ENCODE assay signal across 13 cellular contexts in genomic region chr5:150670961-150671337, GRCh38. TPM values are rescaled to one million over a fixed set of nuclear protein-coding genes. Genes with fewer than 3 reads are reported as not detected.
DNase-seq lines count a peak whose midpoint lies in the region; ATAC-seq and TF ChIP-seq lines count a peak whose summit lies in the region.
"Had no signal": no experiment of that assay in that cellular context is flagged by ENCODE, and none has a peak within 500 bp of the region (broad histone marks: within the 10 kb centered on the region; RNA-seq: fewer than 3 reads in every experiment).

No MANE protein-coding gene starts in this region.

- H4K20me1 ChIP-seq in hepatocyte (ENCODE audit: insufficient read depth, poor library complexity, severe bottlenecking): no peaks in the 10 kb centered on the region

- H4K91ac ChIP-seq in trophoblast cell (ENCODE audit: low read depth, low read length): peak overlapping the region; percentile 93

- H3K9me2 ChIP-seq in hepatocyte (replicated peaks; ENCODE audit: insufficient read depth): no peaks in the 10 kb centered on the region

- H3K4me3 ChIP-seq in HUES48 (ENCODE audit: low read depth, low read length) (peak overlapping the region; percentile 81), hepatocyte (no peak overlapping the region), trophoblast cell (ENCODE audit: low read depth, low read length) (no peak overlapping the region), Caco-2 (ENCODE audit: low read depth, low read length) (no peak overlapping the region)

- H3K4me1 Mint-ChIP-seq in activated CD4-positive, alpha-beta T cell treated with anti-CD3 and anti-CD28 coated beads, Interleukin-2, amount 10 ng/mL, durations not matched to agents 7 days and 5 days: peaks cover 8% of the 10 kb centered on the region
- no peaks in the 10 kb centered on the region for H3K4me1 Mint-ChIP-seq in Caco-2 (ENCODE audit: low read depth, unreplicated experiment)

- H3K4me2 ChIP-seq in hepatocyte (peak overlapping the region; percentile 99), trophoblast cell (ENCODE audit: low read length) (peak overlapping the region; percentile 84)

- H3K27ac Mint-ChIP-seq in activated CD4-positive, alpha-beta T cell treated with anti-CD3 and anti-CD28 coated beads, Interleukin-2, amount 10 ng/mL, durations not matched to agents 7 days and 5 days: no peak overlapping the region
- no peak overlapping the region for H3K27ac Mint-ChIP-seq in Caco-2 (ENCODE audit: unreplicated experiment)

- no peak for DNase-seq in activated CD4-positive, alpha-beta T cell treated with anti-CD3 and anti-CD28 coated beads, Interleukin-2, amount 10 ng/mL, durations not matched to agents 7 days and 5 days
- DNase-seq in activated CD4-positive, alpha-beta T cell treated with anti-CD3 and anti-CD28 coated beads for 4 hours: no peak
- DNase-seq in hepatocyte (ENCODE audit: low spot score) (no peak), trophoblast cell (no peak), NCI-H2196 (lab: John Stamatoyannopoulos, UW; ENCODE audit: unreplicated experiment) (no peak), Caco-2 (no peak)
- DNase-seq: NCI-H1105, small intestine, tibial artery had no signal

- H3K79me2 ChIP-seq in hepatocyte (no peaks in the 10 kb centered on the region), trophoblast cell (ENCODE audit: control insufficient read depth, insufficient read depth, low read length, poor library complexity) (peaks cover 11% of the 10 kb centered on the region)

- no peak for ATAC-seq in HG02885 (IDR thresholded peaks at IDR 0.05; ENCODE audit: poor library complexity, unreplicated experiment)

- no peak overlapping the region for H2BK120ac ChIP-seq in trophoblast cell (ENCODE audit: insufficient read depth, low read length, poor library complexity)

- H4K8ac ChIP-seq in trophoblast cell (ENCODE audit: low read depth, low read length): no peak overlapping the region

- H2AFZ ChIP-seq in hepatocyte (peak overlapping the region; percentile 93), trophoblast cell (ENCODE audit: insufficient read depth, low read length, poor library complexity) (no peak overlapping the region)

- H2BK5ac ChIP-seq in trophoblast cell (ENCODE audit: low read depth, low read length, poor library complexity): no peak overlapping the region

- H3K23ac ChIP-seq in trophoblast cell (ENCODE audit: low read length): no peak overlapping the region

- H3K27me3 ChIP-seq in HUES48 (ENCODE audit: control insufficient read depth, insufficient read depth, low read length): no peaks in the 10 kb centered on the region
- H3K27me3 ChIP-seq in hepatocyte: peaks cover 17% of the 10 kb centered on the region
- no peaks in the 10 kb centered on the region for H3K27me3 ChIP-seq in trophoblast cell (ENCODE audit: insufficient read depth, low read length)
- H3K27me3 ChIP-seq in Caco-2 (replicated peaks; ENCODE audit: control insufficient read depth, insufficient read depth, low read length): no peaks in the 10 kb centered on the region

- H3K27ac ChIP-seq in HUES48 (ENCODE audit: low read depth, low read length): peak overlapping the region; percentile 8
- no peak overlapping the region for H3K27ac ChIP-seq in hepatocyte
- H3K27ac ChIP-seq in trophoblast cell (ENCODE audit: low read depth, low read length): no peak overlapping the region

- H3K36me3 Mint-ChIP-seq in activated CD4-positive, alpha-beta T cell treated with anti-CD3 and anti-CD28 coated beads, Interleukin-2, amount 10 ng/mL, durations not matched to agents 7 days and 5 days (ENCODE audit: low read depth): no peaks in the 10 kb centered on the region
- H3K36me3 Mint-ChIP-seq in Caco-2 (ENCODE audit: insufficient read depth, unreplicated experiment): no peaks in the 10 kb centered on the region

- no TSS peak for BruUV-seq in Caco-2 (replicated peaks; lab: Mats Ljungman, UMichigan)

- H3K36me3 ChIP-seq in HUES48 (ENCODE audit: control insufficient read depth, insufficient read depth, low read length) (peaks cover 13% of the 10 kb centered on the region), hepatocyte (replicated peaks; ENCODE audit: insufficient read depth, low read depth) (no peaks in the 10 kb centered on the region), trophoblast cell (ENCODE audit: control insufficient read depth in 1 of 2, insufficient read depth in 2 of 2, low read length in 2 of 2) (no peaks in the 10 kb centered on the region), Caco-2 (ENCODE audit: control insufficient read depth, insufficient read depth, low read length) (no peaks in the 10 kb centered on the region)
- H3K36me3 ChIP-seq: tibial artery had no signal

- H3K9ac ChIP-seq in HUES48 (ENCODE audit: low read depth, low read length) (peak overlapping the region; percentile 40; the same call in 1 of the 2 replicates), trophoblast cell (ENCODE audit: low read length) (no peak overlapping the region)

- CTCF ChIA-PET in activated CD4-positive, alpha-beta T cell treated with anti-CD3 and anti-CD28 coated beads, Interleukin-2, amount 10 ng/mL, durations not matched to agents 7 days and 5 days (lab: Charles Lee): interaction anchor here (1.1 to 1.8 kb wide), 3 partner anchors 12 to 172 kb away, joined by 3 to 5 read pairs (median 4); no protein-coding TSS in a partner anchor
- CTCF ChIA-PET in Caco-2 (lab: Charles Lee): no interaction called here

- TF ChIP-seq CTCF in hepatocyte (IDR thresholded peaks at IDR 0.05; ENCODE audit: poor library complexity) (no peak), Caco-2 (IDR thresholded peaks at IDR 0.05; ENCODE audit: insufficient read depth in 1 of 2, low read depth in 1 of 2, low read length in 1 of 2, severe bottlenecking in 1 of 2, unreplicated experiment in 1 of 2) (no peak)

- H3K4me1 ChIP-seq in HUES48 (ENCODE audit: control insufficient read depth, insufficient read depth, low read length) (peaks cover 15% of the 10 kb centered on the region), hepatocyte (ENCODE audit: insufficient read depth) (peaks cover 8% of the 10 kb centered on the region), trophoblast cell (ENCODE audit: control insufficient read depth in 1 of 2, insufficient read depth in 2 of 2, low read length in 2 of 2) (peaks cover 16 to 31% of the 10 kb centered on the region in 2 experiments), Caco-2 (no peaks in the 10 kb centered on the region)

- H3K79me1 ChIP-seq in trophoblast cell (ENCODE audit: low read length): peaks cover 24% of the 10 kb centered on the region

- no peak overlapping the region for H2AK5ac ChIP-seq in trophoblast cell (ENCODE audit: low read length)

- H3K4ac ChIP-seq in trophoblast cell (ENCODE audit: low read depth, low read length): no peak overlapping the region

- no peak overlapping the region for H3K14ac ChIP-seq in trophoblast cell (ENCODE audit: low read length)

- no peaks in the 10 kb centered on the region for H3K9me3 Mint-ChIP-seq in activated CD4-positive, alpha-beta T cell treated with anti-CD3 and anti-CD28 coated beads, Interleukin-2, amount 10 ng/mL, durations not matched to agents 7 days and 5 days
- no peaks in the 10 kb centered on the region for H3K9me3 Mint-ChIP-seq in Caco-2 (ENCODE audit: unreplicated experiment)

- peaks cover 24% of the 10 kb centered on the region for H3K27me3 Mint-ChIP-seq in activated CD4-positive, alpha-beta T cell treated with anti-CD3 and anti-CD28 coated beads, Interleukin-2, amount 10 ng/mL, durations not matched to agents 7 days and 5 days
- H3K27me3 Mint-ChIP-seq in Caco-2 (ENCODE audit: insufficient read depth, unreplicated experiment): no peaks in the 10 kb centered on the region

- H2BK12ac ChIP-seq in trophoblast cell (ENCODE audit: low read length): no peak overlapping the region

- WGBS in hepatocyte (ENCODE audit: low lambda C conversion rate, missing lambda C conversion rate): 57% methylated on average over 2 of the region's 2 CpGs
- no CpG with 5 or more reads among the region's 2 CpGs for WGBS in trophoblast cell (ENCODE audit: extremely low coverage, insufficient coverage, insufficient read length)

- no peak overlapping the region for H4K12ac ChIP-seq in trophoblast cell (ENCODE audit: low read depth, low read length)

- H3K9me3 ChIP-seq in HUES48 (ENCODE audit: control insufficient read depth, insufficient read depth, low read length) (no peaks in the 10 kb centered on the region), hepatocyte (ENCODE audit: low read depth) (no peaks in the 10 kb centered on the region), trophoblast cell (ENCODE audit: insufficient read depth, low read depth, low read length) (no peaks in the 10 kb centered on the region), Caco-2 (no peaks in the 10 kb centered on the region)
- H3K9me3 ChIP-seq: tibial artery had no signal

- POLR2A ChIA-PET in activated CD4-positive, alpha-beta T cell treated with anti-CD3 and anti-CD28 coated beads, Interleukin-2, amount 10 ng/mL, durations not matched to agents 7 days and 5 days (lab: Charles Lee): no interaction called here
- POLR2A ChIA-PET in Caco-2 (lab: Charles Lee): no interaction called here

- no peak overlapping the region for H3K18ac ChIP-seq in trophoblast cell (ENCODE audit: low read length)

- intact Hi-C loops in Caco-2 (cut with micrococcal nuclease; ENCODE audit: unreplicated experiment): no loop called here

- peak overlapping the region; percentile 28 for H3K4me3 Mint-ChIP-seq in activated CD4-positive, alpha-beta T cell treated with anti-CD3 and anti-CD28 coated beads, Interleukin-2, amount 10 ng/mL, durations not matched to agents 7 days and 5 days
- no peak overlapping the region for H3K4me3 Mint-ChIP-seq in Caco-2 (ENCODE audit: unreplicated experiment)

RNA-seq across cellular contexts. Expression of gene MYOZ3, which starts 9.9 kb away (rescaled TPM):
- under 1 TPM in 1 of 2 experiments, not detected in 1; 0.05 TPM for total RNA-seq in activated CD4-positive, alpha-beta T cell treated with anti-CD3 and anti-CD28 coated beads, Interleukin-2, amount 10 ng/mL, durations not matched to agents 7 days and 5 days
- 0.92 and 1.1 TPM in 2 replicates for total RNA-seq in hepatocyte
- 0.83 and 1.8 TPM in 2 replicates for polyA plus RNA-seq in hepatocyte
- polyA plus RNA-seq in trophoblast cell (2013): 9.5 and 10.0 TPM in 2 replicates
- total RNA-seq in Caco-2 (2022): not detected in 2 replicates
- total RNA-seq: H4, NCI-H460 had no signal

RNA-seq across cellular contexts. Expression of gene RBM22, which starts 29.9 kb away (rescaled TPM):
- 10 to 100 TPM; 61.9 to 65.6 TPM for total RNA-seq in activated CD4-positive, alpha-beta T cell treated with anti-CD3 and anti-CD28 coated beads, Interleukin-2, amount 10 ng/mL, durations not matched to agents 7 days and 5 days
- total RNA-seq in hepatocyte (39.3 and 42.6 TPM in 2 replicates), Caco-2 (2022) (55.3 TPM in 2 replicates)
- 32.9 and 38.6 TPM in 2 replicates for polyA plus RNA-seq in hepatocyte
- 50.4 and 51.3 TPM in 2 replicates for polyA plus RNA-seq in trophoblast cell (2013)

RNA-seq across cellular contexts. Expression of gene SYNPO, which starts 30.5 kb away (rescaled TPM):
- under 1 TPM; 0.05 to 0.08 TPM for total RNA-seq in activated CD4-positive, alpha-beta T cell treated with anti-CD3 and anti-CD28 coated beads, Interleukin-2, amount 10 ng/mL, durations not matched to agents 7 days and 5 days
- total RNA-seq in hepatocyte (6.9 and 8.4 TPM in 2 replicates), Caco-2 (2022) (22.4 and 25.1 TPM in 2 replicates)
- polyA plus RNA-seq in hepatocyte: 5.3 and 7.1 TPM in 2 replicates
- polyA plus RNA-seq in trophoblast cell (2013): 52.3 and 58.9 TPM in 2 replicates
